ENCODE assay signal across 15 cellular contexts in the genomic region with DNA sequence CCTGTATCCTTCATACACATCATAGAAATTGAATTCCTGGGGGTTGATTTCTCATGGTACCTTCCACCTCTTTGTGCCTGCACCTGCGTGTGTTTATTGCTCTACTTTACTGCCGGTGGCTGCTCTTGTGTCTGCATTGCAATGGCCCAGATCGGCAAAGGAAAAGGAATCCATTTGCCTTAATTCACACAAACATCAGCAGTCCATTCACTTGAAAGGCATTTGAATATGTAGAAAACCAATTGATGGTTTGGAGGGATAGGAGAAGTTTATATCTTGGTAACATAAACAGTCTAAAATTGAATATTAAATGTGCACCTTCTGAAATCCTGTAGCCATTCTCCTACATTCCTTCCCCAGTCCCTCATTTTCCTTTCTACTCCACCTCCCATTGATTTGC. TPM values are rescaled to one million over a fixed set of nuclear protein-coding genes. Genes with fewer than 3 reads are reported as not detected.
A peak's percentile ranks its signal among the peaks of the same experiment; 100 is the strongest.
DNase-seq lines count a peak whose midpoint lies in the region; ATAC-seq and TF ChIP-seq lines count a peak whose summit lies in the region.
"Had no signal": no experiment of that assay in that cellular context is flagged by ENCODE, and none has a peak within 500 bp of the region (broad histone marks: within the 10 kb centered on the region; RNA-seq: fewer than 3 reads in every experiment).

No MANE protein-coding gene starts in this region.

- H3K14ac ChIP-seq in H9 (ENCODE audit: insufficient read depth, low read length), result no peak overlapping the region; the same call in 1 of the 2 replicates

- CTCF ChIA-PET in OCI-LY7 (lab: Charles Lee; ENCODE audit: unreplicated experiment), result interaction anchor here (1.8 kb wide), 1 partner anchor 375 kb away, joined by 7 read pairs; no protein-coding TSS in a partner anchor
- CTCF ChIA-PET in naive thymus-derived CD4-positive, alpha-beta T cell (lab: Charles Lee), result interaction anchor here (0.6 to 2.9 kb wide), 19 partner anchors 12 to 568 kb away, joined by 3 to 24 read pairs (median 5); partner anchors contain the start of genes SNAPC1 and TMEM30B

- DNase-seq in NCI-H2107 treated with DMSO at 0.1 percent for 48 hours (lab: John Stamatoyannopoulos, UW; ENCODE audit: unreplicated experiment) (peak; percentile 51), NCI-H2107 (lab: John Stamatoyannopoulos, UW) (no peak), H9 (no peak), OCI-LY7 (ENCODE audit: low spot score) (no peak), left kidney (ENCODE audit: low read depth, low spot score) (peak; percentile 25), aorta (no peak)
- DNase-seq in naive thymus-derived CD4-positive, alpha-beta T cell, result no peak
- DNase-seq: CD8-positive, alpha-beta T cell; COR-L47; DMS153; DND-41; GDM1 had no signal

- H3T11ph ChIP-seq in H9 (ENCODE audit: low read length), result no peak overlapping the region

- no peak overlapping the region for H3K56ac ChIP-seq in H9 (ENCODE audit: insufficient read length, low read depth, low read length)

- H3K36me3 Mint-ChIP-seq in H9 (ENCODE audit: insufficient read depth in 1 of 3, low read depth in 3 of 3), result no peaks in the 10 kb centered on the region
- no peaks in the 10 kb centered on the region for H3K36me3 Mint-ChIP-seq in naive thymus-derived CD4-positive, alpha-beta T cell
- H3K36me3 Mint-ChIP-seq: CD14-positive monocyte; CD8-positive, alpha-beta T cell had no signal

- H3K4me3 ChIP-seq in OCI-LY7 (ENCODE audit: low read depth, low read length, poor library complexity, severe bottlenecking), result no peak overlapping the region
- no peak overlapping the region for H3K4me3 ChIP-seq in naive thymus-derived CD4-positive, alpha-beta T cell (ENCODE audit: low read length)
- H3K4me3 ChIP-seq in aorta (ENCODE audit: low read length in 2 of 2), result no peak overlapping the region

- TF ChIP-seq CTCF in H9 (conservative IDR thresholded peaks at IDR 0.05) (no peak), OCI-LY7 (conservative IDR thresholded peaks at IDR 0.05; ENCODE audit: low read length) (no peak)

- H3K9ac ChIP-seq in H9 (ENCODE audit: extremely low read depth, insufficient read length, low read length), result no peak overlapping the region

- no peak overlapping the region for H2BK15ac ChIP-seq in H9 (ENCODE audit: low read depth, low read length)

- peak overlapping the region in 2 of 3 experiments; percentile 9 to 29; a peak in 3 of 7 replicates for H3K27ac Mint-ChIP-seq in H9
- H3K27ac Mint-ChIP-seq in naive thymus-derived CD4-positive, alpha-beta T cell, result peak overlapping the region in 1 of 9 donors; percentile 56
- H3K27ac Mint-ChIP-seq: CD14-positive monocyte; CD8-positive, alpha-beta T cell had no signal

- no peak for ATAC-seq in naive thymus-derived CD4-positive, alpha-beta T cell
- ATAC-seq in aorta (ENCODE audit: low FRiP score) (no peak), GM19035 (IDR thresholded peaks at IDR 0.05; ENCODE audit: unreplicated experiment) (no peak)
- ATAC-seq: CD8-positive, alpha-beta T cell had no signal

- H2BK5ac ChIP-seq in H9 (ENCODE audit: insufficient read length, low read length), result no peak overlapping the region

- H3K23ac ChIP-seq in H9 (ENCODE audit: insufficient read length, low read depth, low read length), result no peak overlapping the region

- H3K9me3 ChIP-seq in H9 (ENCODE audit: control insufficient read depth, low read depth, low read length), result no peaks in the 10 kb centered on the region
- H3K9me3 ChIP-seq in OCI-LY7 (ENCODE audit: low read length), result no peaks in the 10 kb centered on the region
- H3K9me3 ChIP-seq in naive thymus-derived CD4-positive, alpha-beta T cell (ENCODE audit: control insufficient read depth in 2 of 3, low read length in 3 of 3), result no peaks in the 10 kb centered on the region
- no peaks in the 10 kb centered on the region for H3K9me3 ChIP-seq in aorta (ENCODE audit: control insufficient read depth, low read length)

- H3K79me2 ChIP-seq in H9 (ENCODE audit: insufficient read depth, low read length), result no peaks in the 10 kb centered on the region
- no peaks in the 10 kb centered on the region for H3K79me2 ChIP-seq in OCI-LY7 (ENCODE audit: insufficient read depth, low read depth, low read length)

- H3K9me2 ChIP-seq in OCI-LY7 (ENCODE audit: insufficient read depth, low read length), result no peaks in the 10 kb centered on the region

- POLR2A ChIA-PET in OCI-LY7 (lab: Charles Lee), result interaction anchor here (1.6 to 2.1 kb wide), 3 partner anchors 12 to 385 kb away, joined by 5 to 7 read pairs (median 7); no protein-coding TSS in a partner anchor
- POLR2A ChIA-PET in naive thymus-derived CD4-positive, alpha-beta T cell (lab: Charles Lee), result interaction anchor here (1.0 kb wide), 1 partner anchor 75 kb away, joined by 3 read pairs; the partner anchor contains the start of gene SNAPC1

- H4K20me1 ChIP-seq in H9 (ENCODE audit: control insufficient read depth, insufficient read depth, insufficient read length), result no peaks in the 10 kb centered on the region
- H4K20me1 ChIP-seq in OCI-LY7 (ENCODE audit: insufficient read depth, low read length), result no peaks in the 10 kb centered on the region

- no CpG with 5 or more reads among the region's 3 CpGs for WGBS in H9 (ENCODE audit: extremely low coverage, insufficient read length, low lambda C conversion rate)
- WGBS in aorta, 2 donors, result 75 to 78% methylated on average over 3 of the region's 3 CpGs

- H3K4me1 ChIP-seq in H9 (ENCODE audit: insufficient read depth, low read length), result peaks cover 2% of the 10 kb centered on the region; the same call in 1 of the 2 replicates
- H3K4me1 ChIP-seq in OCI-LY7 (ENCODE audit: insufficient read depth, low read length, poor library complexity, severe bottlenecking), result peaks cover 6% of the 10 kb centered on the region
- H3K4me1 ChIP-seq in naive thymus-derived CD4-positive, alpha-beta T cell (ENCODE audit: control insufficient read depth in 2 of 2, insufficient read depth in 2 of 2, low read length in 2 of 2), result no peaks in the 10 kb centered on the region
- no peaks in the 10 kb centered on the region for H3K4me1 ChIP-seq in aorta (ENCODE audit: control insufficient read depth in 1 of 2, insufficient read depth in 2 of 2, low read length in 2 of 2)

- H3K4me1 Mint-ChIP-seq in H9, result peaks cover 15 to 16% of the 10 kb centered on the region in 2 experiments
- peaks cover 0 to 9% (median 0%) of the 10 kb centered on the region in 7 donors for H3K4me1 Mint-ChIP-seq in naive thymus-derived CD4-positive, alpha-beta T cell
- H3K4me1 Mint-ChIP-seq: CD14-positive monocyte had no signal

- no peaks in the 10 kb centered on the region for H3K27me3 ChIP-seq in H9 (ENCODE audit: insufficient read depth, low read length)
- no peaks in the 10 kb centered on the region for H3K27me3 ChIP-seq in naive thymus-derived CD4-positive, alpha-beta T cell (ENCODE audit: control insufficient read depth in 2 of 2, insufficient read depth in 2 of 2, low read length in 2 of 2)
- H3K27me3 ChIP-seq in aorta (ENCODE audit: control insufficient read depth in 1 of 2, insufficient read depth in 2 of 2, low read length in 1 of 2), result no peaks in the 10 kb centered on the region

- H3K27ac ChIP-seq in H9 (ENCODE audit: insufficient read length, low read depth, low read length), result no peak overlapping the region
- H3K27ac ChIP-seq in OCI-LY7 (ENCODE audit: low read depth, low read length, poor library complexity, severe bottlenecking), result no peak overlapping the region
- no peak overlapping the region for H3K27ac ChIP-seq in naive thymus-derived CD4-positive, alpha-beta T cell (ENCODE audit: low read depth, low read length)
- H3K27ac ChIP-seq in aorta (ENCODE audit: low read depth in 1 of 2, low read length in 2 of 2), result no peak overlapping the region
- H3K27ac ChIP-seq: 22Rv1 had no signal

- H3K18ac ChIP-seq in H9 (ENCODE audit: insufficient read length, low read depth, low read length), result no peak overlapping the region

- no peak overlapping the region for H4K5ac ChIP-seq in H9 (ENCODE audit: insufficient read length, low read depth, low read length)

- intact Hi-C loops in OCI-LY7 (cut with micrococcal nuclease; ENCODE audit: unreplicated experiment), result loop anchor here (5.0 kb wide), 1 partner anchor 104 kb away; no protein-coding TSS in a partner anchor
- intact Hi-C loops in naive thymus-derived CD4-positive, alpha-beta T cell (cut with micrococcal nuclease), result loop anchor here (2.0 to 10.0 kb wide), 4 partner anchors 104 to 301 kb away; no protein-coding TSS in a partner anchor
- intact Hi-C loops in aorta (cut with DNase I), result loop anchor here (2.0 to 10.0 kb wide), 4 partner anchors 61 to 551 kb away; partner anchors contain the start of gene TMEM30B (in 1 of the 2)

- H4K91ac ChIP-seq in H9 (ENCODE audit: insufficient read length, low read depth, low read length), result no peak overlapping the region

- no peak overlapping the region for H4K8ac ChIP-seq in H9 (replicated peaks; ENCODE audit: insufficient read length, low read depth, low read length)

- H3K79me1 ChIP-seq in H9 (ENCODE audit: insufficient read depth, low read depth, low read length, poor library complexity, severe bottlenecking), result no peaks in the 10 kb centered on the region

- H2AK5ac ChIP-seq in H9 (ENCODE audit: insufficient read length, low read length), result no peak overlapping the region

- H2BK20ac ChIP-seq in H9 (ENCODE audit: low read depth, low read length, poor library complexity, severe bottlenecking), result no peak overlapping the region

- H3K4me3 Mint-ChIP-seq in H9, result no peak overlapping the region; a peak in 1 of 5 replicates
- H3K4me3 Mint-ChIP-seq in naive thymus-derived CD4-positive, alpha-beta T cell, result no peak overlapping the region
- H3K4me3 Mint-ChIP-seq: CD14-positive monocyte; CD8-positive, alpha-beta T cell had no signal

- H3K4me2 ChIP-seq in H9 (ENCODE audit: insufficient read depth, insufficient read length, low read length), result no peak overlapping the region
- no peak overlapping the region for H3K4me2 ChIP-seq in OCI-LY7 (ENCODE audit: low read length)

- H3K27me3 Mint-ChIP-seq in H9 (ENCODE audit: low read depth), result no peaks in the 10 kb centered on the region
- peaks cover 0 to 25% (median 0%) of the 10 kb centered on the region in 5 donors for H3K27me3 Mint-ChIP-seq in naive thymus-derived CD4-positive, alpha-beta T cell

- H3K4ac ChIP-seq in H9 (ENCODE audit: low read depth, low read length), result no peak overlapping the region

- no TSS peak for BruUV-seq in OCI-LY7 (replicated peaks; lab: Mats Ljungman, UMichigan)

- H2AFZ ChIP-seq in H9 (ENCODE audit: low read length), result peak overlapping the region; percentile 37
- H2AFZ ChIP-seq in OCI-LY7 (ENCODE audit: low read length), result peak overlapping the region; percentile 8; the same call in 1 of the 2 replicates

- H3K9me3 Mint-ChIP-seq in H9, result no peaks in the 10 kb centered on the region
- H3K9me3 Mint-ChIP-seq in naive thymus-derived CD4-positive, alpha-beta T cell, result peaks cover 0 to 1% (median 0%) of the 10 kb centered on the region in 11 donors
- H3K9me3 Mint-ChIP-seq: CD8-positive, alpha-beta T cell had no signal

- H2BK120ac ChIP-seq in H9 (ENCODE audit: low read depth, low read length, poor library complexity, severe bottlenecking), result no peak overlapping the region

- H3K23me2 ChIP-seq in H9 (ENCODE audit: insufficient read length, low read depth, low read length, poor library complexity, severe bottlenecking), result no peaks in the 10 kb centered on the region

- H2BK12ac ChIP-seq in H9 (ENCODE audit: insufficient read length, low read depth, low read length), result no peak overlapping the region

- H3K36me3 ChIP-seq in OCI-LY7 (ENCODE audit: insufficient read depth, low read length) (no peaks in the 10 kb centered on the region), aorta (ENCODE audit: control insufficient read depth in 1 of 2, insufficient read depth in 2 of 2, low read length in 1 of 2) (no peaks in the 10 kb centered on the region)
- H3K36me3 ChIP-seq in naive thymus-derived CD4-positive, alpha-beta T cell (ENCODE audit: control insufficient read depth in 2 of 3, insufficient read depth in 3 of 3, low read length in 3 of 3), result no peaks in the 10 kb centered on the region

RNA-seq across cellular contexts. Expression of gene SYT16, which starts 23.7 kb away (rescaled TPM):
- total RNA-seq in H9 (2021), result 0.97 and 1.7 TPM in 2 replicates
- 0.10 and 0.13 TPM in 2 replicates for total RNA-seq in OCI-LY7 (2014; rRNA removed; shearing (Covaris generic))
- total RNA-seq in OCI-LY7 (2022), result 0.33 and 0.57 TPM in 2 replicates
- total RNA-seq in naive thymus-derived CD4-positive, alpha-beta T cell, result not detected
- polyA plus RNA-seq in naive thymus-derived CD4-positive, alpha-beta T cell, result not detected
- total RNA-seq in aorta, result not detected
- polyA plus RNA-seq in aorta, result 1 to 10 TPM in 1 of 2 donors, under 1 TPM in 1; 0.23 to 1.6 TPM
- total RNA-seq: CD8-positive, alpha-beta T cell had no signal
- polyA plus RNA-seq: CD14-positive monocyte had no signal

Comparison
In these comparisons a context has a peak if more than half of its experiments do, and no peak if none do; other contexts are left out.
1. DNase-seq: peak in NCI-H2107 treated with DMSO at 0.1 percent for 48 hours (single experiment) and left kidney (single experiment); none in NCI-H2107 (single experiment), H9 (single experiment), OCI-LY7 (single experiment), naive thymus-derived CD4-positive, alpha-beta T cell (0 of 9) and aorta (0 of 2).